8 cellular contexts compared by ENCODE assay signal in the genomic region with DNA sequence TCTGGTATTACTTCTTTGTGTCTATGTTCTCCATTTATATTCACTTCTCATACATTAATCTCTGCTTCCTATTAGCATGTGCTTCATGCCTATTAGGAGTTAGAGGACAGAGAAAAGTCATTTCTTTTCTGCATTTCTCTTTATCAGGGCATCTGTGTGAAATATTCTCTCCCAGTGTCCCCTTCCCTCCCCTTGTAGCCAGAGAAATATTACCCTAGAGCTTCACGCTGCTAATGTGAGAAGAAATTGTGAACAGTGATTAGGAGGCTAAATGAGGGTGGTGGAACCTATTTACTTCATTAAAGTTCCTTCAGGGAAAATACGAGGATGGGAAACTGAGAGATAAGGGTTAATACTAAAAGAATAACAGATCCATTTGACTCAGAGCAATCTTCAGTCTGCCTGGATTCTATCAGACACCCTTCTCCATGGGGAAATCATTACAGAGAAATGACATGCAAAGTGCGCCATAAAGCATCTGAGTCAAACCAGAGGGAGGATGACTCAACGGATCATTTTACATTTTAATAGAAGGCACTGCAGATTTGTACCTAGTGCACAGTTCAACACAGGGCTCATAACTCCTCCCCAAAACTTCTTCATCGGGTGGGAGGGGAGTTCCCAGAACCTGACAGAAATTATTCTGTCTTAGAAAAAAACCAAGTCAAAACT.
DNase-seq lines count a peak whose midpoint lies in the region; ATAC-seq, FAIRE-seq and TF ChIP-seq lines count a peak whose summit lies in the region.

No MANE protein-coding gene starts in this region.

- H3K27me3 Mint-ChIP-seq in astrocyte (ENCODE audit: low read depth, unreplicated experiment): no peaks in the 10 kb centered on the region
- H3K27me3 Mint-ChIP-seq in osteocyte (ENCODE audit: unreplicated experiment): peaks cover 3% of the 10 kb centered on the region

- H3K36me3 ChIP-seq in astrocyte (ENCODE audit: insufficient read depth, low read length): no peaks in the 10 kb centered on the region

- no peak for ATAC-seq in HG03565 (IDR thresholded peaks at IDR 0.05; ENCODE audit: unreplicated experiment)

- H3K27ac Mint-ChIP-seq in astrocyte (ENCODE audit: unreplicated experiment) (no peak overlapping the region), osteocyte (ENCODE audit: unreplicated experiment) (peak overlapping the region; percentile 17)

- H3K9me3 ChIP-seq in astrocyte (ENCODE audit: insufficient read depth, low read depth, low read length): no peaks in the 10 kb centered on the region

- no peaks in the 10 kb centered on the region for H3K79me2 ChIP-seq in astrocyte (ENCODE audit: insufficient read depth, low read length)

- TF ChIP-seq CTCF in astrocyte (IDR thresholded peaks at IDR 0.05; ENCODE audit: insufficient read depth, low read depth, low read length) (no peak), osteocyte (IDR thresholded peaks at IDR 0.05) (no peak)

- H3K4me2 ChIP-seq in astrocyte (ENCODE audit: low read length): peak overlapping the region; percentile 54

- H3K4me3 Mint-ChIP-seq in astrocyte (ENCODE audit: unreplicated experiment) (no peak overlapping the region), osteocyte (ENCODE audit: unreplicated experiment) (no peak overlapping the region)

- peaks cover 7% of the 10 kb centered on the region for H3K4me1 ChIP-seq in astrocyte (ENCODE audit: insufficient read depth, low read length)

- peak overlapping the region; percentile 37 for H3K9ac ChIP-seq in astrocyte (ENCODE audit: low read length)

- peak; percentile 89 for FAIRE-seq in astrocyte (lab: Jason Lieb, UNC)

- H3K9me3 Mint-ChIP-seq in astrocyte (ENCODE audit: unreplicated experiment): peaks cover 4% of the 10 kb centered on the region
- no peaks in the 10 kb centered on the region for H3K9me3 Mint-ChIP-seq in osteocyte (ENCODE audit: unreplicated experiment)

- no peaks in the 10 kb centered on the region for H3K27me3 ChIP-seq in astrocyte (ENCODE audit: insufficient read depth, low read length)

- DNase-seq in COLO829 (ENCODE audit: low spot score): peak; percentile 52
- peak; percentile 52 for DNase-seq in NCI-H1436 treated with DMSO at 0.1 percent for 48 hours (lab: John Stamatoyannopoulos, UW)
- DNase-seq in astrocyte (ENCODE audit: low read depth): peak; percentile 92
- no peak for DNase-seq in osteocyte (ENCODE audit: extremely low spot score, unreplicated experiment)
- DNase-seq in effector CD8-positive, alpha-beta T cell (lab: John Stamatoyannopoulos, UW): no peak
- no peak for DNase-seq in RPMI8226
- no peak for DNase-seq in NCI-H1694 (lab: John Stamatoyannopoulos, UW)

- H3K4me1 Mint-ChIP-seq in astrocyte (ENCODE audit: low read depth, unreplicated experiment) (peaks cover 19% of the 10 kb centered on the region), osteocyte (ENCODE audit: unreplicated experiment) (peaks cover 8% of the 10 kb centered on the region)

- H3K27ac ChIP-seq in astrocyte (ENCODE audit: low read depth, low read length): peak overlapping the region; percentile 14

- no peak overlapping the region for H3K4me3 ChIP-seq in astrocyte (ENCODE audit: insufficient read depth, low read depth, low read length)

- H3K36me3 Mint-ChIP-seq in astrocyte (ENCODE audit: low read depth, unreplicated experiment) (no peaks in the 10 kb centered on the region), osteocyte (ENCODE audit: unreplicated experiment) (no peaks in the 10 kb centered on the region)

- no peaks in the 10 kb centered on the region for H4K20me1 ChIP-seq in astrocyte (ENCODE audit: insufficient read depth, low read length)

- no peak overlapping the region for H2AFZ ChIP-seq in astrocyte (ENCODE audit: low read depth, low read length)

Comparison
In these comparisons a context has a peak if more than half of its experiments do, and no peak if none do; other contexts are left out.
1. DNase-seq: peak in COLO829 (single experiment), NCI-H1436 treated with DMSO at 0.1 percent for 48 hours (single experiment) and astrocyte (single experiment); none in osteocyte (single experiment), effector CD8-positive, alpha-beta T cell (single experiment), RPMI8226 (single experiment) and NCI-H1694 (single experiment).